In the genomic region with DNA sequence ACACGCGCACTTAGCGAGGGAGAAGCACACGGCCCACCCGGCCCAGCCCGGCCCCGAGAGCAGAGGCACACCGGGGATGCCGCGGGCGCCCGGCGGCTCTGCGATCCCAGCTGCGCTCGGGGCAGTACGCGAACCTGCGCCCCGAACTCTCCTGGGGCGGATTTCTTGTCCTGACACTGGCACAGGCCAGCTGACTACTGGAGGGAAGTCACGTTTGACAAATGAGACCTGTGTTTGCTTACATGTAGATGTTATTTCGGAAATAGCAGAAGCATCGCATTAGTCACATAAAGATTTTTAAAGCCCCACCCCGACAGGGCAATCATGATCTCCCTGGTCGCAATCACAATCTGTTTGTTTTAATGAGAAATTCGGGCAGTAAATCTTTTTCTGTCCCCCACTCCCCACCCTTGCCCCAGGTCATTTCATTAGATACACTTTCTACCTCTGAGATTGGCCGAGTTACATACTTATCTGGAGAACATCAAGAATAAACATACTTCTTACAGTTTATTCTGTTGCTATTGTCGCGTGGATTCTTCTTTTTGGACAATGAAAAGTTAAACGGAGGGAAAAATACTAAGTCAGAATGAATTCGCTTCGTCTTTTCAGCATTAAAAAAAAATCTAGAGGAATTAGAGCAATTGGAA, we compare ENCODE assay signal across 11 cellular contexts.
DNase-seq lines count a peak whose midpoint lies in the region; ATAC-seq and TF ChIP-seq lines count a peak whose summit lies in the region.
"Had no signal": no experiment of that assay in that cellular context is flagged by ENCODE, and none has a peak within 500 bp of the region (broad histone marks: within the 10 kb centered on the region; RNA-seq: fewer than 3 reads in every experiment).

No MANE protein-coding gene starts in this region.

- no peaks in the 10 kb centered on the region for H3K36me3 Mint-ChIP-seq in natural killer cell
- H3K36me3 Mint-ChIP-seq in natural killer cell treated with Interleukin-12 subunit alpha and Interleukin-12 subunit beta and Interleukin-15 and Interleukin-18, amount 100 ng/mL, for 72 hours, result peaks cover 6% of the 10 kb centered on the region
- peaks cover 3% of the 10 kb centered on the region for H3K36me3 Mint-ChIP-seq in effector memory CD8-positive, alpha-beta T cell (ENCODE audit: insufficient read depth)

- H3K4me2 ChIP-seq in OCI-LY7 (ENCODE audit: low read length), result no peak overlapping the region

- CTCF ChIA-PET in OCI-LY7 (lab: Charles Lee; ENCODE audit: unreplicated experiment), result no interaction called here

- no peak overlapping the region for H3K27ac ChIP-seq in OCI-LY7 (ENCODE audit: low read depth, low read length, poor library complexity, severe bottlenecking)
- H3K27ac ChIP-seq: left lung had no signal

- BruUV-seq in OCI-LY7 (replicated peaks; lab: Mats Ljungman, UMichigan), result no TSS peak

- H4K20me1 ChIP-seq in OCI-LY7 (ENCODE audit: insufficient read depth, low read length), result no peaks in the 10 kb centered on the region

- H3K9me3 ChIP-seq in OCI-LY7 (ENCODE audit: low read length), result no peaks in the 10 kb centered on the region
- H3K9me3 ChIP-seq: left lung had no signal

- intact Hi-C loops in natural killer cell (cut with micrococcal nuclease), result no loop called here
- intact Hi-C loops in OCI-LY7 (cut with micrococcal nuclease; ENCODE audit: unreplicated experiment), result no loop called here

- H3K27ac Mint-ChIP-seq in natural killer cell, result no peak overlapping the region
- no peak overlapping the region for H3K27ac Mint-ChIP-seq in natural killer cell treated with Interleukin-12 subunit alpha and Interleukin-12 subunit beta and Interleukin-15 and Interleukin-18, amount 100 ng/mL, for 72 hours
- no peak overlapping the region for H3K27ac Mint-ChIP-seq in effector memory CD8-positive, alpha-beta T cell

- H3K79me2 ChIP-seq in OCI-LY7 (ENCODE audit: insufficient read depth, low read depth, low read length), result no peaks in the 10 kb centered on the region

- H3K36me3 ChIP-seq in OCI-LY7 (ENCODE audit: insufficient read depth, low read length), result no peaks in the 10 kb centered on the region
- H3K36me3 ChIP-seq: left lung had no signal

- ATAC-seq in natural killer cell, result peak in 2 of 3 donors; percentile 2 to 59
- no peak for ATAC-seq in natural killer cell treated with Interleukin-12 subunit alpha and Interleukin-12 subunit beta and Interleukin-15 and Interleukin-18, amount 100 ng/mL, for 72 hours
- peak; percentile 27 for ATAC-seq in effector memory CD8-positive, alpha-beta T cell (replicated peaks)
- ATAC-seq in GM21528 (IDR thresholded peaks at IDR 0.05; ENCODE audit: low FRiP score, unreplicated experiment), result no peak
- ATAC-seq: K562 had no signal

- no peak for TF ChIP-seq CTCF in natural killer cell (IDR thresholded peaks at IDR 0.05)
- no peak for TF ChIP-seq CTCF in OCI-LY7 (conservative IDR thresholded peaks at IDR 0.05; ENCODE audit: low read length)

- peaks cover 51 to 81% of the 10 kb centered on the region in 2 donors for H3K27me3 Mint-ChIP-seq in natural killer cell (ENCODE audit: low read depth in 2 of 2)
- peaks cover 39 to 63% of the 10 kb centered on the region in 2 donors for H3K27me3 Mint-ChIP-seq in natural killer cell treated with Interleukin-12 subunit alpha and Interleukin-12 subunit beta and Interleukin-15 and Interleukin-18, amount 100 ng/mL, for 72 hours
- H3K27me3 Mint-ChIP-seq in effector memory CD8-positive, alpha-beta T cell, result peaks cover 14 to 57% of the 10 kb centered on the region in 2 donors

- no peak overlapping the region for H2AFZ ChIP-seq in OCI-LY7 (ENCODE audit: low read length)

- no peaks in the 10 kb centered on the region for H3K9me2 ChIP-seq in OCI-LY7 (ENCODE audit: insufficient read depth, low read length)

- H3K4me3 Mint-ChIP-seq in natural killer cell, result peak overlapping the region; percentile 42
- no peak overlapping the region for H3K4me3 Mint-ChIP-seq in natural killer cell treated with Interleukin-12 subunit alpha and Interleukin-12 subunit beta and Interleukin-15 and Interleukin-18, amount 100 ng/mL, for 72 hours
- H3K4me3 Mint-ChIP-seq in effector memory CD8-positive, alpha-beta T cell, result peak overlapping the region in 1 of 2 donors; percentile 34

- H3K4me1 ChIP-seq in OCI-LY7 (ENCODE audit: insufficient read depth, low read length, poor library complexity, severe bottlenecking), result no peaks in the 10 kb centered on the region

- no peak overlapping the region for H3K4me3 ChIP-seq in OCI-LY7 (ENCODE audit: low read depth, low read length, poor library complexity, severe bottlenecking)
- H3K4me3 ChIP-seq: K562, left lung had no signal

- H3K4me1 Mint-ChIP-seq in natural killer cell, result peaks cover 9 to 16% of the 10 kb centered on the region in 2 donors
- H3K4me1 Mint-ChIP-seq in natural killer cell treated with Interleukin-12 subunit alpha and Interleukin-12 subunit beta and Interleukin-15 and Interleukin-18, amount 100 ng/mL, for 72 hours (ENCODE audit: low read depth in 2 of 2), result peaks cover 0 to 17% of the 10 kb centered on the region in 2 donors
- H3K4me1 Mint-ChIP-seq in effector memory CD8-positive, alpha-beta T cell (ENCODE audit: low read depth in 2 of 2), result peaks cover 0 to 6% of the 10 kb centered on the region in 2 donors

- H3K9me3 Mint-ChIP-seq in natural killer cell, result no peaks in the 10 kb centered on the region
- no peaks in the 10 kb centered on the region for H3K9me3 Mint-ChIP-seq in natural killer cell treated with Interleukin-12 subunit alpha and Interleukin-12 subunit beta and Interleukin-15 and Interleukin-18, amount 100 ng/mL, for 72 hours
- H3K9me3 Mint-ChIP-seq in effector memory CD8-positive, alpha-beta T cell, result peaks cover 2 to 7% of the 10 kb centered on the region in 2 donors

- POLR2A ChIA-PET in OCI-LY7 (lab: Charles Lee), result no interaction called here

- DNase-seq in natural killer cell, result no peak
- no peak for DNase-seq in natural killer cell treated with Interleukin-12 subunit alpha and Interleukin-12 subunit beta and Interleukin-15 and Interleukin-18, amount 100 ng/mL, for 72 hours (ENCODE audit: low spot score)
- DNase-seq in effector memory CD8-positive, alpha-beta T cell, result no peak
- peak; percentile 3 for DNase-seq in myocyte (ENCODE audit: low read depth)
- no peak for DNase-seq in NCI-H510A treated with DMSO at 0.1 percent for 48 hours (lab: John Stamatoyannopoulos, UW)
- DNase-seq in OCI-LY7 (ENCODE audit: low spot score), result no peak
- no peak for DNase-seq in RKO (ENCODE audit: low spot score)
- DNase-seq: dermis blood vessel endothelial cell had no signal

Comparison
In these comparisons a context has a peak if more than half of its experiments do, and no peak if none do; other contexts are left out.
1. ATAC-seq: peak in natural killer cell (2 of 3) and effector memory CD8-positive, alpha-beta T cell (single experiment); none in natural killer cell treated with Interleukin-12 subunit alpha and Interleukin-12 subunit beta and Interleukin-15 and Interleukin-18, amount 100 ng/mL, for 72 hours (0 of 2) and GM21528 (single experiment).